Comparison of ENCODE assay signal across 21 cellular contexts in genomic region chr16:50765246-50765645, GRCh38. TPM values are rescaled to one million over a fixed set of nuclear protein-coding genes. Genes with fewer than 3 reads are reported as not detected.
DNase-seq lines count a peak whose midpoint lies in the region; ATAC-seq, FAIRE-seq and TF ChIP-seq lines count a peak whose summit lies in the region.
"Had no signal": no experiment of that assay in that cellular context is flagged by ENCODE, and none has a peak within 500 bp of the region (broad histone marks: within the 10 kb centered on the region; RNA-seq: fewer than 3 reads in every experiment).

No MANE protein-coding gene starts in this region.

- peaks cover 70% of the 10 kb centered on the region for H3K36me3 Mint-ChIP-seq in activated CD4-positive, alpha-beta T cell treated with anti-CD3 and anti-CD28 coated beads for 36 hours (ENCODE audit: low read depth)
- H3K36me3 Mint-ChIP-seq in activated naive CD4-positive, alpha-beta T cell treated with anti-CD3 and anti-CD28 coated beads, Interleukin-2, amount 50 U/mL, for 24 hours: peaks cover 46% of the 10 kb centered on the region
- H3K36me3 Mint-ChIP-seq in activated naive CD4-positive, alpha-beta T cell treated with anti-CD3 and anti-CD28 coated beads, Interleukin-2, amount 50 U/mL, for 72 hours: peaks cover 13 to 55% of the 10 kb centered on the region in 2 donors
- peaks cover 20% of the 10 kb centered on the region for H3K36me3 Mint-ChIP-seq in endodermal cell (ENCODE audit: low read depth)

- ATAC-seq in activated CD4-positive, alpha-beta T cell treated with anti-CD3 and anti-CD28 coated beads for 36 hours: peak; percentile 84
- ATAC-seq in activated naive CD4-positive, alpha-beta T cell treated with anti-CD3 and anti-CD28 coated beads, Interleukin-2, amount 50 U/mL, for 72 hours: peak; percentile 85 to 93
- ATAC-seq in stimulated activated naive CD8-positive, alpha-beta T cell treated with anti-CD3 and anti-CD28 coated beads, Interleukin-15, amount 100 ng/mL, for 72 hours: peak; percentile 98
- ATAC-seq: PC-3 had no signal

- peaks cover 95% of the 10 kb centered on the region for H3K4me1 Mint-ChIP-seq in activated CD4-positive, alpha-beta T cell treated with anti-CD3 and anti-CD28 coated beads for 36 hours
- H3K4me1 Mint-ChIP-seq in activated naive CD4-positive, alpha-beta T cell treated with anti-CD3 and anti-CD28 coated beads, Interleukin-2, amount 50 U/mL, for 24 hours: peaks cover 96% of the 10 kb centered on the region
- H3K4me1 Mint-ChIP-seq in stimulated activated naive CD8-positive, alpha-beta T cell treated with anti-CD3 and anti-CD28 coated beads, Interleukin-15, amount 100 ng/mL, for 72 hours: peaks cover 87% of the 10 kb centered on the region
- H3K4me1 Mint-ChIP-seq in endodermal cell: peaks cover 4% of the 10 kb centered on the region
- H3K4me1 Mint-ChIP-seq: H9 had no signal

- no peaks in the 10 kb centered on the region for H3K27me3 ChIP-seq in endodermal cell (ENCODE audit: control insufficient read depth, insufficient read depth, low read length, poor library complexity, severe bottlenecking)
- H3K27me3 ChIP-seq: BE2C, MG63 had no signal

- FAIRE-seq in D721Med (lab: Jason Lieb, UNC): no peak
- FAIRE-seq: G401.6 had no signal

- CTCF ChIA-PET in activated CD4-positive, alpha-beta T cell treated with anti-CD3 and anti-CD28 coated beads for 36 hours (lab: Charles Lee): interaction anchor here (0.6 to 3.3 kb wide), 19 partner anchors 11 to 614 kb away, joined by 3 to 21 read pairs (median 3); partner anchors contain the start of genes CYLD and SNX20

- H3K4me3 Mint-ChIP-seq in activated CD4-positive, alpha-beta T cell treated with anti-CD3 and anti-CD28 coated beads for 36 hours: peak overlapping the region; percentile 34
- H3K4me3 Mint-ChIP-seq in activated naive CD4-positive, alpha-beta T cell treated with anti-CD3 and anti-CD28 coated beads, Interleukin-2, amount 50 U/mL, for 24 hours: peak overlapping the region; percentile 69
- peak overlapping the region; percentile 25 to 51 for H3K4me3 Mint-ChIP-seq in stimulated activated naive CD8-positive, alpha-beta T cell treated with anti-CD3 and anti-CD28 coated beads, Interleukin-15, amount 100 ng/mL, for 72 hours
- no peak overlapping the region for H3K4me3 Mint-ChIP-seq in endodermal cell
- H3K4me3 Mint-ChIP-seq: H9 had no signal

- H3K9me3 ChIP-seq in endodermal cell (ENCODE audit: control insufficient read depth, low read length): peaks cover 23% of the 10 kb centered on the region

- H3K27ac Mint-ChIP-seq in activated CD4-positive, alpha-beta T cell treated with anti-CD3 and anti-CD28 coated beads for 36 hours: peak overlapping the region; percentile 92
- peak overlapping the region; percentile 93 for H3K27ac Mint-ChIP-seq in activated naive CD4-positive, alpha-beta T cell treated with anti-CD3 and anti-CD28 coated beads, Interleukin-2, amount 50 U/mL, for 24 hours
- H3K27ac Mint-ChIP-seq in activated naive CD4-positive, alpha-beta T cell treated with anti-CD3 and anti-CD28 coated beads, Interleukin-2, amount 50 U/mL, for 72 hours: peak overlapping the region; percentile 31 to 75
- peak overlapping the region in 1 of 2 donors; percentile 64 for H3K27ac Mint-ChIP-seq in stimulated activated naive CD8-positive, alpha-beta T cell treated with anti-CD3 and anti-CD28 coated beads, Interleukin-15, amount 100 ng/mL, for 72 hours
- no peak overlapping the region for H3K27ac Mint-ChIP-seq in endodermal cell
- H3K27ac Mint-ChIP-seq: H9 had no signal

- no peak for DNase-seq in activated CD4-positive, alpha-beta T cell treated with anti-CD3 and anti-CD28 coated beads for 36 hours
- DNase-seq in activated CD4-positive, alpha-beta T cell treated with anti-CD3 and anti-CD28 coated beads, Interleukin-2, amount 50 U/mL, for 4 hours: no peak
- no peak for DNase-seq in activated naive CD4-positive, alpha-beta T cell (lab: John Stamatoyannopoulos, UW)
- DNase-seq in activated naive CD4-positive, alpha-beta T cell treated with anti-CD3 and anti-CD28 coated beads, Interleukin-2, amount 50 U/mL, for 72 hours (ENCODE audit: low spot score in 2 of 2): no peak
- no peak for DNase-seq in stimulated activated naive CD8-positive, alpha-beta T cell treated with anti-CD3 and anti-CD28 coated beads, Interleukin-15, amount 100 ng/mL, for 72 hours
- no peak for DNase-seq in D721Med (ENCODE audit: insufficient read length, low spot score)
- no peak for DNase-seq in endodermal cell
- DNase-seq: 8988T; BE2C; CD8-positive, alpha-beta memory T cell; DND-41; H9; MG63; NCI-H1092; NCI-H146; NCI-H2081; NCI-H510A treated with DMSO at 0.1 percent for 48 hours; NCI-H82; PC-3 had no signal

- peaks cover 20% of the 10 kb centered on the region for H3K9me3 Mint-ChIP-seq in activated CD4-positive, alpha-beta T cell treated with anti-CD3 and anti-CD28 coated beads for 36 hours (ENCODE audit: low read depth)
- no peaks in the 10 kb centered on the region for H3K9me3 Mint-ChIP-seq in activated naive CD4-positive, alpha-beta T cell treated with anti-CD3 and anti-CD28 coated beads, Interleukin-2, amount 50 U/mL, for 24 hours
- peaks cover 0 to 10% of the 10 kb centered on the region in 2 donors for H3K9me3 Mint-ChIP-seq in activated naive CD4-positive, alpha-beta T cell treated with anti-CD3 and anti-CD28 coated beads, Interleukin-2, amount 50 U/mL, for 72 hours
- H3K9me3 Mint-ChIP-seq in stimulated activated naive CD8-positive, alpha-beta T cell treated with anti-CD3 and anti-CD28 coated beads, Interleukin-15, amount 100 ng/mL, for 72 hours: peaks cover 16 to 22% of the 10 kb centered on the region in 2 donors
- peaks cover 16% of the 10 kb centered on the region for H3K9me3 Mint-ChIP-seq in endodermal cell

- peaks cover 5% of the 10 kb centered on the region for H3K36me3 ChIP-seq in endodermal cell (ENCODE audit: control insufficient read depth, insufficient read depth, low read length)
- H3K36me3 ChIP-seq: BE2C had no signal

- H3K27ac ChIP-seq in endodermal cell (ENCODE audit: low read depth, low read length): no peak overlapping the region

- no peak overlapping the region for H3K9ac ChIP-seq in endodermal cell (ENCODE audit: extremely low read depth, low read length, poor library complexity, severe bottlenecking)

- POLR2A ChIA-PET in activated CD4-positive, alpha-beta T cell treated with anti-CD3 and anti-CD28 coated beads for 36 hours (lab: Charles Lee): interaction anchor here (0.6 to 1.7 kb wide), 5 partner anchors 21 to 492 kb away, joined by 4 to 5 read pairs (median 4); partner anchors contain the start of gene CYLD

- TF ChIP-seq CTCF in D721Med (IDR thresholded peaks at IDR 0.05; ENCODE audit: insufficient read depth, missing control alignments) (no peak), endodermal cell (conservative IDR thresholded peaks at IDR 0.05) (no peak)

- no peaks in the 10 kb centered on the region for H3K4me1 ChIP-seq in endodermal cell (ENCODE audit: control insufficient read depth, insufficient read depth, low read length)
- H3K4me1 ChIP-seq: BE2C had no signal

- WGBS in endodermal cell (ENCODE audit: insufficient coverage in 1 of 2, insufficient read length in 1 of 2), 2 experiments: 92 to 100% methylated on average over 1 of the region's 1 CpG

- intact Hi-C loops in activated CD4-positive, alpha-beta T cell treated with anti-CD3 and anti-CD28 coated beads for 36 hours (cut with DNase I, micrococcal nuclease): loop anchor here (1.0 to 5.0 kb wide), 3 partner anchors 13 to 488 kb away; no protein-coding TSS in a partner anchor

- H3K4me3 ChIP-seq in endodermal cell (ENCODE audit: low read length): no peak overlapping the region
- H3K4me3 ChIP-seq: MG63 had no signal

- no peaks in the 10 kb centered on the region for H3K27me3 Mint-ChIP-seq in activated CD4-positive, alpha-beta T cell treated with anti-CD3 and anti-CD28 coated beads for 36 hours
- H3K27me3 Mint-ChIP-seq in activated naive CD4-positive, alpha-beta T cell treated with anti-CD3 and anti-CD28 coated beads, Interleukin-2, amount 50 U/mL, for 24 hours: no peaks in the 10 kb centered on the region
- no peaks in the 10 kb centered on the region for H3K27me3 Mint-ChIP-seq in stimulated activated naive CD8-positive, alpha-beta T cell treated with anti-CD3 and anti-CD28 coated beads, Interleukin-15, amount 100 ng/mL, for 72 hours
- no peaks in the 10 kb centered on the region for H3K27me3 Mint-ChIP-seq in endodermal cell (ENCODE audit: insufficient read depth)
- H3K27me3 Mint-ChIP-seq: CD8-positive, alpha-beta memory T cell had no signal

RNA-seq across cellular contexts. Expression of gene CYLD, which starts 23.4 kb away (rescaled TPM):
- total RNA-seq in activated CD4-positive, alpha-beta T cell treated with anti-CD3 and anti-CD28 coated beads for 36 hours: 10 to 100 TPM; 72.4 to 92.8 TPM
- total RNA-seq in activated naive CD4-positive, alpha-beta T cell treated with anti-CD3 and anti-CD28 coated beads, Interleukin-2, amount 50 U/mL, for 72 hours: 10 to 100 TPM; 88.2 to 92.9 TPM
- 10 to 100 TPM; 12.7 TPM for total RNA-seq in endodermal cell
- 8.7 TPM for polyA plus RNA-seq in endodermal cell (2013, experiment 1 of 2)
- polyA plus RNA-seq in endodermal cell (2013, experiment 2 of 2): 9.2 TPM

Comparison
In these comparisons a context has a peak if more than half of its experiments do, and no peak if none do; other contexts are left out.
1. RNA of gene CYLD, which starts 23.4 kb away (total RNA-seq): 88.2 to 92.9 TPM in activated naive CD4-positive, alpha-beta T cell treated with anti-CD3 and anti-CD28 coated beads, Interleukin-2, amount 50 U/mL, for 72 hours and 72.4 to 92.8 TPM in activated CD4-positive, alpha-beta T cell treated with anti-CD3 and anti-CD28 coated beads for 36 hours; 12.7 TPM in endodermal cell; every median in the first group is over 4 times any median in the second.
2. Peak in every context shown above with its lines, with median percentiles within 50 percentile points of each other: ATAC-seq.